Comparison of ENCODE assay signal across 1 cellular context in the genomic region with DNA sequence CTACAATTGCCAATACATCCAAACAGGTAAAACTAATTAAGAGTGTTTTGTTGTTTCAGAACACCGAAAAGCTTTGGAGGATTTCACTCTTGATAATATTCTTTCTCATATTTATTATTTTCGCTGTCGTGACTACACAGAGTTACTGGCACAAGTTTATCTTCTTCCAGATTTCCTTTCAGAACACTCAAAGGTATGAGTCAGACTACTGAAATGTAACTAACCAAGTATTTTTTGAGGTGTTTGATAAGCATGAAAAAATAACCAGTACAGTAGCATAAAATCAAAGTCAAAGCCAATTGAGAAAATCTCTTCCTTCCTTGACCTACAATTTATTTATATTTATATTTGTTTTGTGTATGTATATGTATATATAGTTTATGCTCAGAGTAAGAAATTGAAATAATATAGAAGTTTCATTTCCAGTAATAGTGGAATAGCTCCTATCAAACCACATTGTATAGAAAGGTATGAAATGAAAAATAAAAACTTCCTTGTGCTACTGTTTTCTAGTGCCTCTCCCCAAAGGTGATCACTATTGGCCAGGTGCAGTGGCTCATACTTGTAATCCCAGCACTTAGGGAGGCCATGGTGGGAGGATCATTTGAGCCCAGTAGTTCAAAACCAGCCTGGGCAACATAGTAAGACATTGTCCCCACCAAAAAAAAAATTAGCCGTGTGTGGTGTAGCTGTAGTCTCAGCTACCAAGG.
TF ChIP-seq lines count a peak whose summit lies in the region.

No MANE protein-coding gene starts in this region.

TF ChIP-seq in HEK293, 187 proteins besides CTCF, POLR2A, EP300 and RAD21 (continued from another document):
- TF ChIP-seq, protein P1, sequence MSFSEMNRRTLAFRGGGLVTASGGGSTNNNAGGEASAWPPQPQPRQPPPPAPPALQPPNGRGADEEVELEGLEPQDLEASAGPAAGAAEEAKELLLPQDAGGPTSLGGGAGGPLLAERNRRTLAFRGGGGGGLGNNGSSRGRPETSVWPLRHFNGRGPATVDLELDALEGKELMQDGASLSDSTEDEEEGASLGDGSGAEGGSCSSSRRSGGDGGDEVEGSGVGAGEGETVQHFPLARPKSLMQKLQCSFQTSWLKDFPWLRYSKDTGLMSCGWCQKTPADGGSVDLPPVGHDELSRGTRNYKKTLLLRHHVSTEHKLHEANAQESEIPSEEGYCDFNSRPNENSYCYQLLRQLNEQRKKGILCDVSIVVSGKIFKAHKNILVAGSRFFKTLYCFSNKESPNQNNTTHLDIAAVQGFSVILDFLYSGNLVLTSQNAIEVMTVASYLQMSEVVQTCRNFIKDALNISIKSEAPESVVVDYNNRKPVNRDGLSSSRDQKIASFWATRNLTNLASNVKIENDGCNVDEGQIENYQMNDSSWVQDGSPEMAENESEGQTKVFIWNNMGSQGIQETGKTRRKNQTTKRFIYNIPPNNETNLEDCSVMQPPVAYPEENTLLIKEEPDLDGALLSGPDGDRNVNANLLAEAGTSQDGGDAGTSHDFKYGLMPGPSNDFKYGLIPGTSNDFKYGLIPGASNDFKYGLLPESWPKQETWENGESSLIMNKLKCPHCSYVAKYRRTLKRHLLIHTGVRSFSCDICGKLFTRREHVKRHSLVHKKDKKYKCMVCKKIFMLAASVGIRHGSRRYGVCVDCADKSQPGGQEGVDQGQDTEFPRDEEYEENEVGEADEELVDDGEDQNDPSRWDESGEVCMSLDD (tag by site-specific recombination; IDR thresholded peaks at IDR 0.05) = no peak
